In the genomic region with DNA sequence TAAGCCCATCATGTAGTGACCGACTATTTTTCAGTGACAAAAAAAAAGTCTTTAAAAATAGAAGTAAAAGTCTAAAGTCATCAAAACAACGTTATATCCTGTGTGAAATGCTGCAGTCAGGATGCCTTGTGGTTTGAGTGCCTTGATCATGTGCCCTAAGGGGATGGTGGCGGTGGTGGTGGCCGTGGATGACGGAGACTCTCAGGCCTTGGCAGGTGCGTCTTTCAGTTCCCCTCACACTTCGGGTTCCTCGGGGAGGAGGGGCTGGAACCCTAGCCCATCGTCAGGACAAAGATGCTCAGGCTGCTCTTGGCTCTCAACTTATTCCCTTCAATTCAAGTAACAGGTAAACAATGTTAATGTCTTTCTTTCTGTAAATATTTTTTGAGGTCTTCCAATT, we compare ENCODE assay signal across 8 cellular contexts. TPM values are rescaled to one million over a fixed set of nuclear protein-coding genes. Genes with fewer than 3 reads are reported as not detected.
DNase-seq lines count a peak whose midpoint lies in the region; ATAC-seq and TF ChIP-seq lines count a peak whose summit lies in the region.

A gene (plus strand): TSS at position 237 of the 400 bp plus-strand sequence. CDS start 58 bp downstream, at position 295.

- peak; percentile 87 for DNase-seq in activated CD8-positive, alpha-beta memory T cell treated with anti-CD3 and anti-CD28 coated beads for 24 hours
- DNase-seq in suprapubic skin (ENCODE audit: low spot score in 2 of 2) (no peak), cerebellar nuclear complex (lab: John Stamatoyannopoulos, UW) (no peak), NCI-H510A treated with DMSO at 0.1 percent for 48 hours (lab: John Stamatoyannopoulos, UW) (no peak), ureter (ENCODE audit: low spot score) (no peak)

- ATAC-seq in GM19395 (IDR thresholded peaks at IDR 0.05; ENCODE audit: unreplicated experiment) (peak; percentile 99), HG03432 (IDR thresholded peaks at IDR 0.05; ENCODE audit: unreplicated experiment) (peak; percentile 100)

- no peak for TF ChIP-seq EP300 in suprapubic skin (IDR thresholded peaks at IDR 0.05)

- H3K4me1 ChIP-seq in mononuclear cell (ENCODE audit: insufficient read depth, low read length) (peaks cover 16% of the 10 kb centered on the region), suprapubic skin (peaks cover 2% of the 10 kb centered on the region)

- H3K9me3 ChIP-seq in mononuclear cell (ENCODE audit: low read depth, low read length) (no peaks in the 10 kb centered on the region), suprapubic skin (peaks cover 4% of the 10 kb centered on the region)

- no peak within 1 kb of the TSS for H3K27ac ChIP-seq in suprapubic skin

- H3K27me3 ChIP-seq in mononuclear cell (ENCODE audit: insufficient read depth, low read length): no peaks in the 10 kb centered on the region
- no peaks in the 10 kb centered on the region for H3K27me3 ChIP-seq in suprapubic skin

- H3K4me3 ChIP-seq in mononuclear cell (ENCODE audit: low read length) (peak within 1 kb of the TSS; percentile 48), suprapubic skin (peak within 1 kb of the TSS; percentile 11)

- no peaks in the 10 kb centered on the region for H3K36me3 ChIP-seq in suprapubic skin

- no peak for TF ChIP-seq CTCF in suprapubic skin (IDR thresholded peaks at IDR 0.05)

- TF ChIP-seq POLR2A in suprapubic skin (IDR thresholded peaks at IDR 0.05): peak in 1 of 2 donors; percentile 19

- 76% methylated on average over 9 of the region's 9 CpGs for WGBS in suprapubic skin

RNA-seq across cellular contexts. Expression of the gene that starts here (rescaled TPM):
- total RNA-seq in mononuclear cell (85.3 TPM), suprapubic skin (1 to 10 TPM in 1 of 4 donors, under 1 TPM in 2, not detected in 1; 0.08 to 1.0 (median 0.15) TPM), ureter (0.21 TPM)

Comparison
In these comparisons a context has a peak if more than half of its experiments do, and no peak if none do; other contexts are left out.
1. RNA of the gene that starts here (total RNA-seq): 85.3 TPM in mononuclear cell (single experiment); 0.08 to 1.0 TPM in suprapubic skin and 0.21 TPM in ureter (single experiment); every median in the first group is over 10 times any median in the second.